ENCODE assay signal across 9 cellular contexts in genomic region chr9:131657031-131657377, GRCh38.
DNase-seq lines count a peak whose midpoint lies in the region; ATAC-seq, FAIRE-seq and TF ChIP-seq lines count a peak whose summit lies in the region.
"Had no signal": no experiment of that assay in that cellular context is flagged by ENCODE, and none has a peak within 500 bp of the region (broad histone marks: within the 10 kb centered on the region; RNA-seq: fewer than 3 reads in every experiment).

No MANE protein-coding gene starts in this region.

- POLR2A ChIA-PET in activated CD8-positive, alpha-beta T cell treated with anti-CD3 and anti-CD28 coated beads, Interleukin-2, amount 10 ng/mL, durations not matched to agents 7 days and 5 days (lab: Charles Lee): interaction anchor here (0.8 to 1.1 kb wide), 3 partner anchors 12 to 87 kb away, joined by 3 read pairs; no protein-coding TSS in a partner anchor

- no peaks in the 10 kb centered on the region for H3K9me3 ChIP-seq in prostate gland

- H3K27me3 Mint-ChIP-seq in activated CD8-positive, alpha-beta T cell treated with anti-CD3 and anti-CD28 coated beads, Interleukin-2, amount 10 ng/mL, durations not matched to agents 7 days and 5 days (ENCODE audit: low read depth): no peaks in the 10 kb centered on the region

- intact Hi-C loops in prostate gland (cut with DNase I): no loop called here

- no peak for FAIRE-seq in urothelium cell line (lab: Jason Lieb, UNC)
- FAIRE-seq: TTC549 had no signal

- peaks cover 63% of the 10 kb centered on the region for H3K4me1 Mint-ChIP-seq in activated CD8-positive, alpha-beta T cell treated with anti-CD3 and anti-CD28 coated beads, Interleukin-2, amount 10 ng/mL, durations not matched to agents 7 days and 5 days (ENCODE audit: low read depth)

- no peak for TF ChIP-seq CTCF in prostate gland (IDR thresholded peaks at IDR 0.05)

- peak overlapping the region; percentile 13 for H3K4me3 Mint-ChIP-seq in activated CD8-positive, alpha-beta T cell treated with anti-CD3 and anti-CD28 coated beads, Interleukin-2, amount 10 ng/mL, durations not matched to agents 7 days and 5 days

- peak; percentile 22 for ATAC-seq in HG02763 (IDR thresholded peaks at IDR 0.05; ENCODE audit: unreplicated experiment)
- ATAC-seq in activated CD8-positive, alpha-beta T cell treated with anti-CD3 and anti-CD28 coated beads, Interleukin-2, amount 10 ng/mL, durations not matched to agents 7 days and 5 days: peak; percentile 52
- no peak for ATAC-seq in HG03469 (IDR thresholded peaks at IDR 0.05; ENCODE audit: unreplicated experiment)

- H3K9me3 Mint-ChIP-seq in activated CD8-positive, alpha-beta T cell treated with anti-CD3 and anti-CD28 coated beads, Interleukin-2, amount 10 ng/mL, durations not matched to agents 7 days and 5 days (ENCODE audit: insufficient read depth): no peaks in the 10 kb centered on the region

- H3K27me3 ChIP-seq in prostate gland (replicated peaks; ENCODE audit: insufficient read depth): no peaks in the 10 kb centered on the region

- peak overlapping the region; percentile 84 for H3K27ac Mint-ChIP-seq in activated CD8-positive, alpha-beta T cell treated with anti-CD3 and anti-CD28 coated beads, Interleukin-2, amount 10 ng/mL, durations not matched to agents 7 days and 5 days

- CTCF ChIA-PET in activated CD8-positive, alpha-beta T cell treated with anti-CD3 and anti-CD28 coated beads, Interleukin-2, amount 10 ng/mL, durations not matched to agents 7 days and 5 days (lab: Charles Lee): interaction anchor here (0.8 to 1.4 kb wide), 4 partner anchors 14 to 76 kb away, joined by 3 to 4 read pairs (median 4); no protein-coding TSS in a partner anchor

- H3K27ac ChIP-seq in prostate gland: no peak overlapping the region

- WGBS in prostate gland: 83% methylated on average over 9 of the region's 9 CpGs

- DNase-seq in activated CD8-positive, alpha-beta T cell treated with anti-CD3 and anti-CD28 coated beads, Interleukin-2, amount 10 ng/mL, durations not matched to agents 7 days and 5 days: no peak
- peak; percentile 24 for DNase-seq in mesenteric fat pad (ENCODE audit: low spot score)
- no peak for DNase-seq in GM03348 (ENCODE audit: low spot score)
- no peak for DNase-seq in urothelium cell line (ENCODE audit: low spot score)
- DNase-seq in prostate gland (ENCODE audit: low spot score): no peak

- peaks cover 17% of the 10 kb centered on the region for H3K36me3 Mint-ChIP-seq in activated CD8-positive, alpha-beta T cell treated with anti-CD3 and anti-CD28 coated beads, Interleukin-2, amount 10 ng/mL, durations not matched to agents 7 days and 5 days (ENCODE audit: low read depth)

- no peak for TF ChIP-seq POLR2A in prostate gland (IDR thresholded peaks at IDR 0.05)

- H3K4me3 ChIP-seq in GM08714 (ENCODE audit: low read length): peak overlapping the region; percentile 6; the same call in 1 of the 2 replicates
- no peak overlapping the region for H3K4me3 ChIP-seq in prostate gland

- H3K4me1 ChIP-seq in prostate gland (replicated peaks): no peaks in the 10 kb centered on the region

- H3K36me3 ChIP-seq in prostate gland: no peaks in the 10 kb centered on the region
